ENCODE assay signal across 4 cellular contexts in genomic region chr20:57136734-57137133, GRCh38.
"Had no signal": no experiment of that assay in that cellular context is flagged by ENCODE, and none has a peak within 500 bp of the region (broad histone marks: within the 10 kb centered on the region; RNA-seq: fewer than 3 reads in every experiment).

No MANE protein-coding gene starts in this region.

- H3K4me2 ChIP-seq: GM23338 had no signal

- H3K4me3 ChIP-seq: GM23338 had no signal

- ATAC-seq: GM23338, HepG2 had no signal

- DNase-seq: H9, HCEC 1CT had no signal
